In the genomic region with DNA sequence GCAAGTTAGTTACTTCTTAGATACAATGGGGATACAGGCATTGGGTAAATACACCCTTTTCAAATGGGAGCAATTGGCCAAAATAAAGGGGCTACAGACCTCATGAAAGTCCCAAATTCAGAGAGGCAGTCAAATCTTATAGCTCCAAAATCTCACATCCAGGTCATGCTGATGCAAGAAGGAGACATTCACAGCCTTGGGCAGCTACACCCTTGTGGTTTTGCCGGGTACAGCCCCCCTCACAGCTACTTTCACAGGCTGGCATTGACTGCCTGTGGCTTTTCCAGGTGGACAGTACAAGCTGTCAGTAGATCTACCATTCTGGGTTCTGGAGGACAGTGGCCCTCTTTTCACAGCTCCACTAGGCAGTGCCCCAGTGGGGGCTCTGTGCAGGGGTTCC, we compare ENCODE assay signal across 1 cellular context.
TF ChIP-seq lines count a peak whose summit lies in the region.

No MANE protein-coding gene starts in this region.

TF ChIP-seq in HCT116, 20 proteins besides CTCF, POLR2A, EP300 and RAD21 (continued from another document):
- TF ChIP-seq, protein P1, sequence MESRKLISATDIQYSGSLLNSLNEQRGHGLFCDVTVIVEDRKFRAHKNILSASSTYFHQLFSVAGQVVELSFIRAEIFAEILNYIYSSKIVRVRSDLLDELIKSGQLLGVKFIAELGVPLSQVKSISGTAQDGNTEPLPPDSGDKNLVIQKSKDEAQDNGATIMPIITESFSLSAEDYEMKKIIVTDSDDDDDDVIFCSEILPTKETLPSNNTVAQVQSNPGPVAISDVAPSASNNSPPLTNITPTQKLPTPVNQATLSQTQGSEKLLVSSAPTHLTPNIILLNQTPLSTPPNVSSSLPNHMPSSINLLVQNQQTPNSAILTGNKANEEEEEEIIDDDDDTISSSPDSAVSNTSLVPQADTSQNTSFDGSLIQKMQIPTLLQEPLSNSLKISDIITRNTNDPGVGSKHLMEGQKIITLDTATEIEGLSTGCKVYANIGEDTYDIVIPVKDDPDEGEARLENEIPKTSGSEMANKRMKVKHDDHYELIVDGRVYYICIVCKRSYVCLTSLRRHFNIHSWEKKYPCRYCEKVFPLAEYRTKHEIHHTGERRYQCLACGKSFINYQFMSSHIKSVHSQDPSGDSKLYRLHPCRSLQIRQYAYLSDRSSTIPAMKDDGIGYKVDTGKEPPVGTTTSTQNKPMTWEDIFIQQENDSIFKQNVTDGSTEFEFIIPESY (IDR thresholded peaks at IDR 0.05; ENCODE audit: extremely low read depth, insufficient replicate concordance, low read length), result no peak
- TF ChIP-seq EZH2 (IDR thresholded peaks at IDR 0.05), result no peak
- TF ChIP-seq TCF7L2 (IDR thresholded peaks at IDR 0.05; ENCODE audit: borderline replicate concordance, extremely low read depth, insufficient read depth, insufficient read length), result no peak
